ENCODE assay signal across 7 cellular contexts in genomic region chr1:206685749-206686485, GRCh38. TPM values are rescaled to one million over a fixed set of nuclear protein-coding genes. Genes with fewer than 3 reads are reported as not detected.
DNase-seq lines count a peak whose midpoint lies in the region; ATAC-seq, FAIRE-seq and TF ChIP-seq lines count a peak whose summit lies in the region.

No MANE protein-coding gene starts in this region.

- H3K27me3 Mint-ChIP-seq in progenitor cell of endocrine pancreas = peaks cover 34% of the 10 kb centered on the region

- intact Hi-C loops in cardiac septum (cut with DNase I) = loop anchor here (2.0 kb wide), 2 partner anchors 27 to 51 kb away; partner anchors contain the start of gene DYRK3

- peak overlapping the region; percentile 97 for H3K4me3 ChIP-seq in adipocyte (ENCODE audit: low read length)

- no peaks in the 10 kb centered on the region for H3K36me3 ChIP-seq in adipocyte (ENCODE audit: control insufficient read depth, insufficient read depth, low read length, severe bottlenecking)

- H3K9me3 Mint-ChIP-seq in progenitor cell of endocrine pancreas (ENCODE audit: low read depth) = no peaks in the 10 kb centered on the region

- peak overlapping the region; percentile 97 for H3K9ac ChIP-seq in adipocyte (ENCODE audit: low read length)

- TF ChIP-seq POLR2A in GM12891 (IDR thresholded peaks at IDR 0.05; ENCODE audit: low read depth, low read length) = peak; percentile 10; the same call in 1 of the 2 replicates

- peaks cover 44% of the 10 kb centered on the region for H3K4me1 ChIP-seq in adipocyte (ENCODE audit: control insufficient read depth, insufficient read depth, low read length)

- no peak for TF ChIP-seq CTCF in progenitor cell of endocrine pancreas (IDR thresholded peaks at IDR 0.05; ENCODE audit: unreplicated experiment)

- no peaks in the 10 kb centered on the region for H3K27me3 ChIP-seq in adipocyte (replicated peaks; ENCODE audit: control insufficient read depth, insufficient read depth, low read length)

- no peaks in the 10 kb centered on the region for H3K36me3 Mint-ChIP-seq in progenitor cell of endocrine pancreas (ENCODE audit: insufficient read depth)

- peak; percentile 37 for DNase-seq in GM12891 (ENCODE audit: insufficient read length, low spot score)
- peak; percentile 80 for DNase-seq in RPMI7951 (ENCODE audit: low read depth)
- DNase-seq in adipocyte (ENCODE audit: low read depth) = peak; percentile 92
- peak; percentile 90 for DNase-seq in cardiac septum (ENCODE audit: low spot score)
- peak; percentile 41 for DNase-seq in progenitor cell of endocrine pancreas (ENCODE audit: low spot score, unreplicated experiment)

- peak overlapping the region; percentile 94 for H3K4me3 Mint-ChIP-seq in progenitor cell of endocrine pancreas (ENCODE audit: low read depth)

- ATAC-seq in HG02938 (IDR thresholded peaks at IDR 0.05; ENCODE audit: unreplicated experiment) = peak; percentile 36
- no peak for ATAC-seq in GM18861 (IDR thresholded peaks at IDR 0.05; ENCODE audit: unreplicated experiment)

- peak overlapping the region; percentile 99 for H3K27ac Mint-ChIP-seq in progenitor cell of endocrine pancreas

- FAIRE-seq in GM12891 (lab: Jason Lieb, UNC) = peak; percentile 26

- H3K4me1 Mint-ChIP-seq in progenitor cell of endocrine pancreas (ENCODE audit: low read depth) = peaks cover 35% of the 10 kb centered on the region

- no peaks in the 10 kb centered on the region for H3K9me3 ChIP-seq in adipocyte (ENCODE audit: control insufficient read depth, low read length)

TF ChIP-seq in GM12891, 5 proteins besides CTCF, POLR2A, EP300 and RAD21:
- TF ChIP-seq SPI1 (IDR thresholded peaks at IDR 0.05; ENCODE audit: low read depth, low read length) (no peak), PAX5 (IDR thresholded peaks at IDR 0.05; ENCODE audit: insufficient read depth, low read length, severe bottlenecking) (no peak), TAF1 (IDR thresholded peaks at IDR 0.05; ENCODE audit: low read depth, low read length) (no peak; the same call in 1 of the 2 replicates), POLR2AphosphoS5 (IDR thresholded peaks at IDR 0.05; ENCODE audit: low read depth, low read length) (no peak), POU2F2 (IDR thresholded peaks at IDR 0.05; ENCODE audit: low read depth, low read length) (no peak)

RNA-seq across cellular contexts. Expression of gene MAPKAPK2, which starts 1.2 kb away (rescaled TPM):
- 59.4 TPM for polyA plus RNA-seq in GM12891 (2012; ENCODE audit: low read depth, missing spikeins)
- 20.7 and 28.6 TPM in 2 replicates for total RNA-seq in RPMI7951 (2014; rRNA removed; shearing (Covaris generic))
- total RNA-seq in cardiac septum (242 TPM), progenitor cell of endocrine pancreas (60.8 and 64.9 TPM in 2 replicates)

RNA-seq across cellular contexts. Expression of gene DYRK3, which starts 50.6 kb away (rescaled TPM):
- polyA plus RNA-seq in GM12891 (2012; ENCODE audit: low read depth, missing spikeins) = 4.6 TPM
- total RNA-seq in RPMI7951 (2014; rRNA removed; shearing (Covaris generic)) = 12.5 and 13.8 TPM in 2 replicates
- total RNA-seq in cardiac septum (11.3 TPM), progenitor cell of endocrine pancreas (8.4 and 9.1 TPM in 2 replicates)

Comparison
In these comparisons a context has a peak if more than half of its experiments do, and no peak if none do; other contexts are left out.
1. DNase-seq: peak in every context shown above with its lines; median percentile 92 in adipocyte; 90 in cardiac septum; 80 in RPMI7951; 41 in progenitor cell of endocrine pancreas; 37 in GM12891.